Comparison of ENCODE assay signal across 1 cellular context in genomic region chr19:12544401-12544876, GRCh38.
TF ChIP-seq lines count a peak whose summit lies in the region.

No MANE protein-coding gene starts in this region.

TF ChIP-seq in K562, 482 proteins besides CTCF, POLR2A, EP300 and RAD21 (continued from another document and continues in another):
- peak; percentile 71 for TF ChIP-seq MGA (IDR thresholded peaks at IDR 0.05)
- peak; percentile 59 for TF ChIP-seq NR2C1 (IDR thresholded peaks at IDR 0.05)
- peak; percentile 54 for TF ChIP-seq NR2C1 (tag; IDR thresholded peaks at IDR 0.05)
- TF ChIP-seq ZNF41 (CRISPR knock-in tag; conservative IDR thresholded peaks at IDR 0.05), result no peak
- TF ChIP-seq TCFL5 (CRISPR knock-in tag; conservative IDR thresholded peaks at IDR 0.05), result no peak
- no peak for TF ChIP-seq POLR2H (tag; IDR thresholded peaks at IDR 0.05; ENCODE audit: low read depth)
- no peak for TF ChIP-seq KDM5B (IDR thresholded peaks at IDR 0.05; ENCODE audit: insufficient replicate concordance, low read depth, low read length)
- no peak for TF ChIP-seq RFX1 (IDR thresholded peaks at IDR 0.05)
- TF ChIP-seq BRD4 (IDR thresholded peaks at IDR 0.05), result no peak
- peak; percentile 73 for TF ChIP-seq USF1 (CRISPR knock-in tag; IDR thresholded peaks at IDR 0.05)
- TF ChIP-seq KLF10 (CRISPR knock-in tag; IDR thresholded peaks at IDR 0.05), result no peak
- TF ChIP-seq ZNF699 (CRISPR knock-in tag; IDR thresholded peaks at IDR 0.05; ENCODE audit: insufficient replicate concordance), result no peak
- TF ChIP-seq ZNF280A (IDR thresholded peaks at IDR 0.05; ENCODE audit: low read depth, partially characterized antibody), result no peak
- no peak for TF ChIP-seq DEAF1 (CRISPR knock-in tag; IDR thresholded peaks at IDR 0.05)
- TF ChIP-seq ZNF318 (IDR thresholded peaks at IDR 0.05; ENCODE audit: borderline replicate concordance in 1 of 2, low read depth in 1 of 2), result peak in 1 of 2 experiments; percentile 61; a peak in 1 of 4 replicates
- TF ChIP-seq KLF16 (IDR thresholded peaks at IDR 0.05), result peak; percentile 95
- TF ChIP-seq ZBTB9 (CRISPR knock-in tag; IDR thresholded peaks at IDR 0.05), result peak; percentile 37; the same call in 1 of the 2 replicates
- no peak for TF ChIP-seq SMAD2 (IDR thresholded peaks at IDR 0.05; ENCODE audit: low read depth, low read length)
- no peak for TF ChIP-seq YY1 (IDR thresholded peaks at IDR 0.05; ENCODE audit: borderline replicate concordance in 1 of 3, control insufficient read depth in 1 of 3, extremely low read depth in 1 of 3, insufficient read depth in 3 of 3, insufficient read length in 1 of 3, insufficient replicate concordance in 2 of 3, low read depth in 1 of 3, low read length in 2 of 3)
- no peak for TF ChIP-seq BACH1 (tag; IDR thresholded peaks at IDR 0.05)
- no peak for TF ChIP-seq PHTF2 (CRISPR knock-in tag; IDR thresholded peaks at IDR 0.05)
- no peak for TF ChIP-seq ATF2 (CRISPR knock-in tag; IDR thresholded peaks at IDR 0.05)
- no peak for TF ChIP-seq ZZZ3 (IDR thresholded peaks at IDR 0.05)
- no peak for TF ChIP-seq MED1 (CRISPR knock-in tag; IDR thresholded peaks at IDR 0.05; ENCODE audit: borderline replicate concordance)
- TF ChIP-seq RUNX1 (IDR thresholded peaks at IDR 0.05; ENCODE audit: low read depth), result peak; percentile 83; the same call in 1 of the 2 replicates
